Comparison of ENCODE assay signal across 21 cellular contexts in the genomic region with DNA sequence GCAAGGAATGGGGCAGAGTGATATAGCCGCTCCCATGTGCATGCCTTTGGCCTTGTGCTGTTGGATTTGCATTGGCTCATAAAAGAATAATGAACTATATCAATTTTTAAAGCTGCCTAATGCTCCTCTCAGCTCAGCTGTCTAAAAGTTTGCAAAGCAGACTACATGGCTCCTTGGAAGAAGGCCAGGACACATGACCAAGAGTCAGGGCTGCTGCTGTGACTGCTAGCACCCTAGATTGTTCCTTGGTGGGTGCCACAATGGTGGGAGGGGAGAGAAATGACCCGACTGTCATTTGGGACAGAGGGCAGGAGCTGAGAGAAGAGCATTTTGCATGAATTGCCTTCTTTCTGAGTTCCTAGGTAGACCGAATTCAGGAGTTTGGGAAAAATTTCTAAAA.
"Had no signal": no experiment of that assay in that cellular context is flagged by ENCODE, and none has a peak within 500 bp of the region (broad histone marks: within the 10 kb centered on the region; RNA-seq: fewer than 3 reads in every experiment).

No MANE protein-coding gene starts in this region.

- H3K4me3 ChIP-seq: left lung, lower lobe of right lung, pancreas, prostate gland, skin epidermis, stomach, testis, thyroid gland, transverse colon, upper lobe of left lung, vagina had no signal

- H3K4me1 ChIP-seq: left lung, lower lobe of right lung, pancreas, prostate gland, stomach, testis, thyroid gland, transverse colon, upper lobe of left lung, vagina had no signal

- H3K36me3 ChIP-seq: left lung, lower lobe of right lung, pancreas, prostate gland, stomach, thyroid gland, transverse colon, upper lobe of left lung, vagina had no signal

- FAIRE-seq: islet of Langerhans, kidney, pancreas had no signal

- H3K27ac ChIP-seq: left lung, lower lobe of right lung, pancreas, prostate gland, skin epidermis, stomach, testis, thyroid gland, transverse colon, upper lobe of left lung, vagina had no signal

- H3K27me3 ChIP-seq: left lung, pancreas, stomach, testis, thyroid gland, transverse colon, upper lobe of left lung, vagina had no signal

- H3K9me3 ChIP-seq: left lung, lower lobe of right lung, pancreas, prostate gland, testis, thyroid gland, transverse colon, upper lobe of left lung, vagina had no signal

- DNase-seq: immature natural killer cell; kidney; left lung; lower lobe of right lung; mesenchymal stem cell; naive thymus-derived CD8-positive, alpha-beta T cell; pancreas; right cardiac atrium; stimulated activated CD4-positive, alpha-beta T cell treated with anti-CD3 and anti-CD28 coated beads, Interleukin-12 subunit alpha, Interleukin-12 subunit beta, amount 100 ng/mL, for 4 hours; stimulated activated CD4-positive, alpha-beta T cell treated with anti-CD3 and anti-CD28 coated beads, Interleukin-4, amount 100 ng/mL, for 1 hour; thyroid gland had no signal

- ATAC-seq: naive thymus-derived CD8-positive, alpha-beta T cell; right cardiac atrium; sciatic nerve; stimulated activated naive CD8-positive, alpha-beta T cell treated with anti-CD3 and anti-CD28 coated beads, Interleukin-15, Interleukin-2, amounts not matched to agents 100 U/mL and 50 U/mL, for 24 hours had no signal
